In genomic region chr17:35788504-35788998, GRCh38 we compare ENCODE assay signal across 9 cellular contexts. TPM values are rescaled to one million over a fixed set of nuclear protein-coding genes. Genes with fewer than 3 reads are reported as not detected.
A peak's percentile ranks its signal among the peaks of the same experiment; 100 is the strongest.
DNase-seq lines count a peak whose midpoint lies in the region; ATAC-seq, FAIRE-seq and TF ChIP-seq lines count a peak whose summit lies in the region.
"Had no signal": no experiment of that assay in that cellular context is flagged by ENCODE, and none has a peak within 500 bp of the region (broad histone marks: within the 10 kb centered on the region; RNA-seq: fewer than 3 reads in every experiment).

No MANE protein-coding gene starts in this region.

- H2AFZ ChIP-seq in keratinocyte (ENCODE audit: control insufficient read depth, low read length), result no peak overlapping the region

- no peak for TF ChIP-seq CTCF in HEK293 (tag by site-specific recombination; IDR thresholded peaks at IDR 0.05)
- TF ChIP-seq CTCF in ascending aorta (IDR thresholded peaks at IDR 0.05), result no peak
- no peak for TF ChIP-seq CTCF in keratinocyte (optimal IDR thresholded peaks at IDR 0.05 in 1 of 3, IDR thresholded peaks at IDR 0.05 in 1 of 3, conservative IDR thresholded peaks at IDR 0.05 in 1 of 3; ENCODE audit: extremely low read depth in 1 of 3, insufficient read depth in 2 of 3, low read length in 3 of 3)

- CTCF ChIA-PET in HEK293 (lab: Yijun Ruan, JAX), result interaction anchor here (1.1 to 5.9 kb wide), 7 partner anchors 8 to 175 kb away, joined by 4 to 53 read pairs (median 5); no protein-coding TSS in a partner anchor

- no peak overlapping the region for H3K27ac ChIP-seq in HEK293 (ENCODE audit: extremely low read depth, low read depth, low read length)
- H3K27ac ChIP-seq in ascending aorta, result peak overlapping the region; percentile 6 to 21
- H3K27ac ChIP-seq in keratinocyte (ENCODE audit: control insufficient read depth, insufficient read depth, low read length), result peak overlapping the region; percentile 97
- H3K27ac ChIP-seq in subcutaneous abdominal adipose tissue (ENCODE audit: low read depth, low read length), result peak overlapping the region; percentile 67
- H3K27ac ChIP-seq in substantia nigra (ENCODE audit: low read depth, low read length, poor library complexity, severe bottlenecking), result no peak overlapping the region

- no peaks in the 10 kb centered on the region for H3K79me2 ChIP-seq in keratinocyte (ENCODE audit: control insufficient read depth, insufficient read depth, low read length)

- intact Hi-C loops in ascending aorta (cut with DNase I), result no loop called here

- H3K9ac ChIP-seq in keratinocyte (ENCODE audit: control insufficient read depth, extremely low read depth, insufficient read depth, low read length), result peak overlapping the region; percentile 81
- H3K9ac ChIP-seq in subcutaneous abdominal adipose tissue (ENCODE audit: low read length in 5 of 5), result peak overlapping the region in 1 of 5 donors; percentile 61

- POLR2A ChIA-PET in HEK293 (lab: Yijun Ruan, JAX), result interaction anchor here (1.0 to 2.2 kb wide), 3 partner anchors 11 to 24 kb away, joined by 3 to 15 read pairs (median 3); partner anchors contain the start of gene TAF15

- peak overlapping the region; percentile 70 for H3K4me2 ChIP-seq in keratinocyte (ENCODE audit: control insufficient read depth, extremely low read depth, insufficient read depth, low read depth, low read length)

- H4K20me1 ChIP-seq in keratinocyte (ENCODE audit: control insufficient read depth, extremely low read depth, insufficient read depth, low read length), result no peaks in the 10 kb centered on the region

- H3K4me1 ChIP-seq in HEK293 (ENCODE audit: control insufficient read depth, insufficient read depth, low read length) (no peaks in the 10 kb centered on the region), ascending aorta (peaks cover 3 to 20% of the 10 kb centered on the region in 2 donors), keratinocyte (ENCODE audit: control insufficient read depth, extremely low read depth, insufficient read depth, low read length) (peaks cover 89% of the 10 kb centered on the region), subcutaneous abdominal adipose tissue (ENCODE audit: control insufficient read depth in 5 of 5, insufficient read depth in 5 of 5, low read length in 5 of 5) (peaks cover 13 to 71% (median 57%) of the 10 kb centered on the region in 5 donors)

- peak in 1 of 2 donors; percentile 65 for DNase-seq in ascending aorta (ENCODE audit: low spot score in 2 of 2)
- DNase-seq in keratinocyte (ENCODE audit: low read depth, low spot score), result no peak
- DNase-seq in substantia nigra (lab: John Stamatoyannopoulos, UW), result no peak
- DNase-seq in NCI-H446 treated with DMSO at 0.1 percent for 48 hours (lab: John Stamatoyannopoulos, UW), result no peak
- no peak for DNase-seq in DMS 273 (lab: John Stamatoyannopoulos, UW; ENCODE audit: unreplicated experiment)
- DNase-seq: NCI-H510A had no signal

- no peak for FAIRE-seq in keratinocyte (lab: Jason Lieb, UNC)

- no peaks in the 10 kb centered on the region for H3K27me3 ChIP-seq in ascending aorta
- no peaks in the 10 kb centered on the region for H3K27me3 ChIP-seq in keratinocyte (ENCODE audit: control insufficient read depth, extremely low read depth, insufficient read depth, low read length)
- no peaks in the 10 kb centered on the region for H3K27me3 ChIP-seq in subcutaneous abdominal adipose tissue (ENCODE audit: control insufficient read depth in 5 of 5, insufficient read depth in 4 of 5, low read length in 5 of 5)

- no peaks in the 10 kb centered on the region for H3K36me3 ChIP-seq in HEK293 (ENCODE audit: control insufficient read depth in 2 of 2, insufficient read depth in 1 of 2, low read length in 2 of 2)
- H3K36me3 ChIP-seq in ascending aorta, result no peaks in the 10 kb centered on the region
- H3K36me3 ChIP-seq in keratinocyte (ENCODE audit: control insufficient read depth in 2 of 2, extremely low read depth in 1 of 2, insufficient read depth in 2 of 2, low read length in 2 of 2), result peaks cover 0 to 2% of the 10 kb centered on the region in 2 experiments
- no peaks in the 10 kb centered on the region for H3K36me3 ChIP-seq in subcutaneous abdominal adipose tissue (ENCODE audit: control insufficient read depth in 5 of 5, insufficient read depth in 5 of 5, low read length in 5 of 5)

- no peaks in the 10 kb centered on the region for H3K9me1 ChIP-seq in keratinocyte (ENCODE audit: control insufficient read depth, extremely low read depth, insufficient read depth, low read length)

- H3K9me3 ChIP-seq in HEK293 (ENCODE audit: control insufficient read depth, insufficient read depth, low read depth, low read length) (no peaks in the 10 kb centered on the region), ascending aorta (no peaks in the 10 kb centered on the region), keratinocyte (ENCODE audit: control insufficient read depth, low read depth, low read length) (no peaks in the 10 kb centered on the region), subcutaneous abdominal adipose tissue (ENCODE audit: control insufficient read depth in 5 of 5, low read length in 5 of 5) (peaks cover 0 to 7% (median 0%) of the 10 kb centered on the region in 5 donors)

- H3K4me3 ChIP-seq in HEK293 (ENCODE audit: low read depth, low read length), result no peak overlapping the region
- H3K4me3 ChIP-seq in ascending aorta, result no peak overlapping the region
- H3K4me3 ChIP-seq in keratinocyte (ENCODE audit: control insufficient read depth in 2 of 3, extremely low read depth in 1 of 3, insufficient read depth in 2 of 3, low read depth in 1 of 3, low read length in 3 of 3), result peak overlapping the region in 1 of 3 experiments; percentile 42
- peak overlapping the region in 1 of 5 donors; percentile 22 for H3K4me3 ChIP-seq in subcutaneous abdominal adipose tissue (ENCODE audit: low read depth in 1 of 5, low read length in 5 of 5)

- no peak for ATAC-seq in HG02938 (IDR thresholded peaks at IDR 0.05; ENCODE audit: unreplicated experiment)

- dilution Hi-C loops in keratinocyte (cut with MboI; ENCODE audit: extremely low pct_ligation_motif_present, low sequenced_read_pairs), result no loop called here

TF ChIP-seq in HEK293, 187 proteins besides CTCF, POLR2A, EP300 and RAD21 (continues in another document):
- TF ChIP-seq ZNF133 (tag by site-specific recombination; IDR thresholded peaks at IDR 0.05), result peak; percentile 84
- peak; percentile 73 for TF ChIP-seq OSR2 (tag by site-specific recombination; IDR thresholded peaks at IDR 0.05)
- TF ChIP-seq ZNF544 (tag by site-specific recombination; IDR thresholded peaks at IDR 0.05), result no peak

RNA-seq across cellular contexts. Expression of gene MMP28, which starts 6.9 kb away (rescaled TPM):
- 44.6 TPM for total RNA-seq in ascending aorta
- 13.7 to 43.5 TPM (median 21.3 TPM) in 3 replicates for polyA plus RNA-seq in keratinocyte
- 11.1 TPM for polyA plus RNA-seq in keratinocyte (2011; ENCODE audit: low read depth)
- polyA plus RNA-seq in keratinocyte (2011; cell fraction: cytosol; rRNA removed), result 26.2 and 27.8 TPM in 2 replicates
- 31.1 and 34.2 TPM in 2 replicates for polyA plus RNA-seq in keratinocyte (2011; cell fraction: nucleus; rRNA removed)
- 12.5 and 33.7 TPM in 2 replicates for polyA plus RNA-seq in keratinocyte (2012; ENCODE audit: low replicate concordance)
- 15.4 to 22.9 TPM (median 19.7 TPM) in 3 replicates for polyA minus RNA-seq in keratinocyte
- 30.5 TPM for polyA minus RNA-seq in keratinocyte (2011; cell fraction: cytosol; rRNA and poly(A)+ RNA removed)
- 16.4 and 28.5 TPM in 2 replicates for polyA minus RNA-seq in keratinocyte (2011; cell fraction: nucleus; rRNA and poly(A)+ RNA removed)

RNA-seq across cellular contexts. Expression of gene TAF15, which starts 20.7 kb away (rescaled TPM):
- 49.6 TPM for total RNA-seq in ascending aorta
- polyA plus RNA-seq in keratinocyte, result 30.8 to 101 TPM (median 57.1 TPM) in 3 replicates
- 70.6 TPM for polyA plus RNA-seq in keratinocyte (2011; ENCODE audit: low read depth)
- polyA plus RNA-seq in keratinocyte (2011; cell fraction: cytosol; rRNA removed), result 51.2 and 73.6 TPM in 2 replicates
- polyA plus RNA-seq in keratinocyte (2011; cell fraction: nucleus; rRNA removed), result 129 and 135 TPM in 2 replicates
- polyA plus RNA-seq in keratinocyte (2012; ENCODE audit: low replicate concordance), result 73.0 and 224 TPM in 2 replicates
- 35.9 to 87.8 TPM (median 52.5 TPM) in 3 replicates for polyA minus RNA-seq in keratinocyte
- polyA minus RNA-seq in keratinocyte (2011; cell fraction: cytosol; rRNA and poly(A)+ RNA removed), result 35.7 TPM
- 65.9 and 122 TPM in 2 replicates for polyA minus RNA-seq in keratinocyte (2011; cell fraction: nucleus; rRNA and poly(A)+ RNA removed)

RNA-seq across cellular contexts. Expression of gene C17orf50, which starts 27.9 kb away (rescaled TPM):
- total RNA-seq in ascending aorta, result not detected
- not detected in 3 replicates for polyA plus RNA-seq in keratinocyte
- polyA plus RNA-seq in keratinocyte (2011; ENCODE audit: low read depth), result not detected
- not detected in 2 replicates for polyA plus RNA-seq in keratinocyte (2011; cell fraction: cytosol; rRNA removed)
- polyA plus RNA-seq in keratinocyte (2011; cell fraction: nucleus; rRNA removed), result not detected in 2 replicates
- not detected in 2 replicates for polyA plus RNA-seq in keratinocyte (2012; ENCODE audit: low replicate concordance)
- polyA minus RNA-seq in keratinocyte, result not detected in 3 replicates
- not detected for polyA minus RNA-seq in keratinocyte (2011; cell fraction: cytosol; rRNA and poly(A)+ RNA removed)
- not detected in 2 replicates for polyA minus RNA-seq in keratinocyte (2011; cell fraction: nucleus; rRNA and poly(A)+ RNA removed)

RNA-seq across cellular contexts. Expression of gene GAS2L2, which starts 35.5 kb away (rescaled TPM):
- not detected for total RNA-seq in ascending aorta
- polyA plus RNA-seq in keratinocyte, result 0.02 to 0.05 TPM (median 0.05 TPM) in 3 replicates
- polyA plus RNA-seq in keratinocyte (2011; ENCODE audit: low read depth), result not detected
- polyA plus RNA-seq in keratinocyte (2011; cell fraction: cytosol; rRNA removed), result 0.05 TPM in 1 of 2 replicates, not detected in the other
- polyA plus RNA-seq in keratinocyte (2011; cell fraction: nucleus; rRNA removed), result 0.14 TPM in 1 of 2 replicates, not detected in the other
- 0.05 TPM in 1 of 2 replicates, not detected in the other for polyA plus RNA-seq in keratinocyte (2012; ENCODE audit: low replicate concordance)
- not detected in 3 replicates for polyA minus RNA-seq in keratinocyte
- polyA minus RNA-seq in keratinocyte (2011; cell fraction: cytosol; rRNA and poly(A)+ RNA removed), result not detected
- not detected in 2 replicates for polyA minus RNA-seq in keratinocyte (2011; cell fraction: nucleus; rRNA and poly(A)+ RNA removed)

RNA-seq across cellular contexts. Expression of gene RASL10B, which starts 57.1 kb away (rescaled TPM):
- total RNA-seq in ascending aorta, result 9.9 TPM
- polyA plus RNA-seq in keratinocyte, result 0.07 to 0.32 TPM (median 0.30 TPM) in 3 replicates
- not detected for polyA plus RNA-seq in keratinocyte (2011; ENCODE audit: low read depth)
- polyA plus RNA-seq in keratinocyte (2011; cell fraction: cytosol; rRNA removed), result 0.16 and 0.34 TPM in 2 replicates
- 0.13 and 0.31 TPM in 2 replicates for polyA plus RNA-seq in keratinocyte (2011; cell fraction: nucleus; rRNA removed)
- 0.07 and 0.13 TPM in 2 replicates for polyA plus RNA-seq in keratinocyte (2012; ENCODE audit: low replicate concordance)
- polyA minus RNA-seq in keratinocyte, result 0.32 to 0.96 TPM in 2 of 3 replicates, not detected in the other
- polyA minus RNA-seq in keratinocyte (2011; cell fraction: cytosol; rRNA and poly(A)+ RNA removed), result not detected
- polyA minus RNA-seq in keratinocyte (2011; cell fraction: nucleus; rRNA and poly(A)+ RNA removed), result 0.21 and 1.6 TPM in 2 replicates

Comparison
In these comparisons a context has a peak if more than half of its experiments do, and no peak if none do; other contexts are left out.
1. H3K27ac ChIP-seq: peak in ascending aorta (2 of 2), keratinocyte (single experiment) and subcutaneous abdominal adipose tissue (single experiment); none in HEK293 (single experiment) and substantia nigra (single experiment).